In the genomic region with DNA sequence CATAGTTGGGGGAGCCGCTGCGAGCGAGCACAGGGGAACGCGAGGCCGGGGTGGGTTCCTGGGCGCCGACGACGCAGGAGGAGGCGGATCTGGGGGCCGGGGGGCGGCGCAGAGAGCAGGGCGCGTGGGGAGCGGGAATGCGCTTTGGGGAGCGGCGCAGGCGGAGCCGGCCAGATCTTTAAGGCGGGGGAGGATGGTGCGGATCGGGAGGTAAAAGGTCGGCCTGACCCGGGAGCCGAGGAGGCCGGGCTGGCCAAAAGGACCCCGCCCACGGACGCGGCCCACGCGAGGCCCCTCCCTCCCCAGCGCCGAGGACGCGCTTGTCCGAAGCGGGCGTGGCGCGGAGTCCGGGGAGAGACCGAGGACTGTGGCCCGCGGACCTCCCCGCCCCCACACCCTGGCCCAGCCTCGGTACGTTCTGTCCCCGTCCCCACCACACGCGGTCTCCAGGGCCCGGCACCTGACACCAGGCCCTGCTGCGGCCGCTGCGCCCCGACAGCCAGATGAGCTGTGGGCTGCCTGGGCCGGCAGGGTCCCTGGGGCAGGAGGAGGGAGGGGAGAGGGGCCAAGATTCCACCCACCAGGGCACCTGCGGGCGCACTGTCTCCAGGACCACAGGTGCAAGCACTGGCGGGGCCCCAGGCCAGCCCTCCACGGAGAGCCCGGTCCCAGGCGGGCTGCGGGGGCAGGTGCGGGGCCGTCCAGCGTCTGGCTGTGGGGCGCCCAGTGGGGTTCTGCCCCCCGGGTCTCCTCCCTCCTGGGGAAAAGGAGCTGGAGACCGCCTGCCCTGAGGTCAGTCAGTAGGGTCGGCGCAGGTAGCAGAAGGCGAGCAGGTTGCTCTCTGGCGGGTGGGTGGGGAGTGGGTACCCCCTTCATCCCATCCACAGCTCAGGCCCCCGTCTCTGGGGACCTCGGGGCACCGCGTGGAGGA, we compare ENCODE assay signal across 8 cellular contexts.
DNase-seq lines count a peak whose midpoint lies in the region; ATAC-seq and TF ChIP-seq lines count a peak whose summit lies in the region.

No MANE protein-coding gene starts in this region.

- DNase-seq in activated gamma-delta T cell treated with Interleukin-2 at 50 U/mL for 16 hours (peak; percentile 7), activated gamma-delta T cell (lab: John Stamatoyannopoulos, UW) (no peak), SW480 (ENCODE audit: low spot score) (peak; percentile 79), cardiac fibroblast (ENCODE audit: low read depth in 2 of 2) (peak; percentile 45 to 77), kidney tubule cell (ENCODE audit: low spot score) (peak; percentile 41)
- peak; percentile 75 to 87 for DNase-seq in stimulated activated CD4-positive, alpha-beta T cell treated with anti-CD3 and anti-CD28 coated beads, Interleukin-2, amount 100 ng/mL, for 24 hours

- peak; percentile 23 for ATAC-seq in HG03064 (IDR thresholded peaks at IDR 0.05; ENCODE audit: low read depth, unreplicated experiment)
- no peak for ATAC-seq in HG03469 (IDR thresholded peaks at IDR 0.05; ENCODE audit: unreplicated experiment)

- no peak for TF ChIP-seq CTCF in cardiac fibroblast (IDR thresholded peaks at IDR 0.05; ENCODE audit: low read depth, low read length)

- H3K4me3 ChIP-seq in cardiac fibroblast (replicated peaks in 1 of 2; ENCODE audit: low read depth in 2 of 2, low read length in 2 of 2): peak overlapping the region; percentile 32 to 48
